In genomic region chr3:127823590-127823857, GRCh38 we compare ENCODE assay signal across 8 cellular contexts. TPM values are rescaled to one million over a fixed set of nuclear protein-coding genes. Genes with fewer than 3 reads are reported as not detected.
DNase-seq lines count a peak whose midpoint lies in the region; ATAC-seq and TF ChIP-seq lines count a peak whose summit lies in the region.

No MANE protein-coding gene starts in this region.

- no peak overlapping the region for H3K9ac ChIP-seq in SK-N-MC (ENCODE audit: insufficient read length)
- peak overlapping the region; percentile 93 for H3K9ac ChIP-seq in skeletal muscle satellite cell (ENCODE audit: low read depth, low read length)

- no peak for DNase-seq in SK-N-MC (ENCODE audit: low read depth, low spot score)
- no peak for DNase-seq in fibroblast of mammary gland (ENCODE audit: low read depth)
- DNase-seq in stimulated activated CD4-positive, alpha-beta T cell treated with anti-CD3 and anti-CD28 coated beads, Interleukin-12 subunit alpha, Interleukin-12 subunit beta, amount 100 ng/mL, for 4 hours = no peak
- DNase-seq in occipital lobe (lab: John Stamatoyannopoulos, UW) = no peak

- peak overlapping the region; percentile 98 for H3K4me3 ChIP-seq in GM12875 (ENCODE audit: low read depth, low read length)
- H3K4me3 ChIP-seq in SK-N-MC = peak overlapping the region; percentile 18; the same call in 1 of the 2 replicates
- peak overlapping the region; percentile 35 for H3K4me3 ChIP-seq in fibroblast of mammary gland (ENCODE audit: control insufficient read depth, low read depth, low read length)
- H3K4me3 ChIP-seq in skeletal muscle satellite cell (ENCODE audit: low read length) = peak overlapping the region; percentile 99

- ATAC-seq in GM18858 (IDR thresholded peaks at IDR 0.05; ENCODE audit: unreplicated experiment) = no peak
- ATAC-seq in GM21526 (IDR thresholded peaks at IDR 0.05; ENCODE audit: low FRiP score, unreplicated experiment) = no peak

- H3K27me3 ChIP-seq in skeletal muscle satellite cell (ENCODE audit: control insufficient read depth, insufficient read depth, low read length) = no peaks in the 10 kb centered on the region

- H3K9me3 ChIP-seq in SK-N-MC (ENCODE audit: low read depth, low read length) (peaks cover 3% of the 10 kb centered on the region; the same call in 1 of the 2 replicates), skeletal muscle satellite cell (replicated peaks; ENCODE audit: low read length) (no peaks in the 10 kb centered on the region)

- TF ChIP-seq CTCF in GM12875 (IDR thresholded peaks at IDR 0.05; ENCODE audit: borderline replicate concordance, insufficient read depth, low read depth, low read length) (no peak), fibroblast of mammary gland (conservative IDR thresholded peaks at IDR 0.05; ENCODE audit: control insufficient read depth, insufficient read depth, low read depth, low read length) (no peak)

- no peak overlapping the region for H3K27ac ChIP-seq in SK-N-MC

- H3K4me1 ChIP-seq in skeletal muscle satellite cell (ENCODE audit: control insufficient read depth, insufficient read depth, low read length) = peaks cover 30% of the 10 kb centered on the region

- H3K36me3 ChIP-seq in SK-N-MC (ENCODE audit: insufficient read depth, low read length) (no peaks in the 10 kb centered on the region), skeletal muscle satellite cell (ENCODE audit: insufficient read depth, low read length) (peaks cover 6% of the 10 kb centered on the region)

- peak overlapping the region; percentile 100 for H3K4me2 ChIP-seq in skeletal muscle satellite cell (ENCODE audit: low read length)

RNA-seq across cellular contexts. Expression of gene MGLL, which starts 1.2 kb away (rescaled TPM):
- 34.0 and 68.8 TPM in 2 replicates for total RNA-seq in skeletal muscle satellite cell (2012; rRNA removed)
- total RNA-seq in occipital lobe = 40.9 TPM

Comparison
In these comparisons a context has a peak if more than half of its experiments do, and no peak if none do; other contexts are left out.
1. H3K4me3 ChIP-seq: peak in every context shown above with its lines; median percentile 99 in skeletal muscle satellite cell; 98 in GM12875; 35 in fibroblast of mammary gland; 18 in SK-N-MC.